9 cellular contexts compared by ENCODE assay signal in the genomic region with DNA sequence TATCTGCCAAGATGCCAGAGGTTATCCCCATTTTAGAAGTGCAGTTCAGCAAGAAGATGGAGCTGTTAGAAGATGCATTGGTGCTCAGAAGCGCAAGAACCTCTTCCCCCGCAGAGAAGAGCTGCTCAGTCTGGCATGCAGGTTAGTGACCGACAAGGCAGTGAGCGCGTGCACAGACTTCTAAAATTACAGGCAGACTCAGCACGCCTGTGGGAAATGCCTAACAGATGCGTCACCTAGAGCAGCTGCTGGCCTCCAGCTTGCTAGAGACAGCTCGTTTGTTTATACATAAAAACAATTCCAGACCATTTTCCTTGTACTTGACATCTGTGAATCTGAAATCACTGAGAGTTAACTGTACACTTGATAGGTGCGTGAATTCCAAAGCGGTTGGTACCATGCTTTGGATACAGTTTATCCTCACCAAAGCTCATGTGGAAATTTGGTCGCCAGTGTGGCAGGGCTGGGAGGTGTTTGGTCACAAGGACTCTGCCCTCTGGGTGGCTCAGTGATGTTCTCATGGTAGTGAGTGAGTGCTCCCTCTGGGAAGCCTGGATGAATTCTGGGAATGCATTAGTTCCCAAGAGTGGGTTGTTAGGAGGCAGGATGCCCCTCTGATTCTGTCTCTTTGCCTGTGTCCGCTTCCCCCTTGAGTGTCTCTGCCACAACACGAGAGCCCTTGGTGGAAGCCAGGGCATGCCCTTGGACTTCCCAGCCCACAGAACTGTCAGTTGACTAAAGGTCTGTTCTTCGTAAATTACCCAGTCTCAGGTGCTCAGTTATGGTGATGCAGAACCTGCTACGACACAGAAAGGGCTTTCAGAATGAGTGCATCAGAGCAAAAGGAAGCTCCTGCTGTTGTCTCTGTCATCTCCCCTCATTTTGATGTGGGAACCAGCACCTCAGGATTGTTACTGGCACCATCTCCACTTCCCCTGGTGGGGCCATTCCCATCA.
A peak's percentile ranks its signal among the peaks of the same experiment; 100 is the strongest.
DNase-seq lines count a peak whose midpoint lies in the region; FAIRE-seq and TF ChIP-seq lines count a peak whose summit lies in the region.
"Had no signal": no experiment of that assay in that cellular context is flagged by ENCODE, and none has a peak within 500 bp of the region (broad histone marks: within the 10 kb centered on the region; RNA-seq: fewer than 3 reads in every experiment).

No MANE protein-coding gene starts in this region.

- H3K27ac ChIP-seq in rectal smooth muscle tissue (ENCODE audit: low read depth, low read length), result peak overlapping the region; percentile 83
- H3K27ac ChIP-seq in tibial artery, result no peak overlapping the region

- DNase-seq in GM04503 (ENCODE audit: low read depth), result peak; percentile 87
- peak; percentile 70 for DNase-seq in RCC 7860 (ENCODE audit: low spot score)
- peak; percentile 97 for DNase-seq in fibroblast of peridontal ligament (ENCODE audit: extremely low read depth)
- DNase-seq in RPMI8226, result no peak
- DNase-seq in NCI-H187 treated with DMSO at 0.1 percent for 48 hours (lab: John Stamatoyannopoulos, UW), result no peak
- no peak for DNase-seq in tibial artery
- no peak for DNase-seq in activated CD4-positive, alpha-beta T cell treated with anti-CD3 and anti-CD28 coated beads, Interleukin-2, amount 50 U/mL, for 4 hours

- H3K9ac ChIP-seq in rectal smooth muscle tissue (ENCODE audit: low read length), result no peak overlapping the region

- H3K9me3 ChIP-seq in tibial artery, result no peaks in the 10 kb centered on the region

- peaks cover 8% of the 10 kb centered on the region for H3K36me3 ChIP-seq in rectal smooth muscle tissue (ENCODE audit: control insufficient read depth, insufficient read depth, low read length)
- peaks cover 15 to 47% (median 21%) of the 10 kb centered on the region in 3 donors for H3K36me3 ChIP-seq in tibial artery

- H3K27me3 ChIP-seq in rectal smooth muscle tissue (ENCODE audit: control insufficient read depth, insufficient read depth, low read length) (no peaks in the 10 kb centered on the region), tibial artery (no peaks in the 10 kb centered on the region)

- TF ChIP-seq CTCF in tibial artery (IDR thresholded peaks at IDR 0.05), result no peak

- H3K4me1 ChIP-seq in rectal smooth muscle tissue (ENCODE audit: control insufficient read depth, insufficient read depth, low read length) (peaks cover 36% of the 10 kb centered on the region), tibial artery (peaks cover 0 to 16% (median 6%) of the 10 kb centered on the region in 4 donors)

- intact Hi-C loops in tibial artery (cut with DNase I; ENCODE audit: low total_unique reads), result loop anchor here (5.0 to 10.0 kb wide), 2 partner anchors 188 to 325 kb away; partner anchors contain the start of genes ARF1 and WNT9A

- no peak for FAIRE-seq in RCC 7860 (lab: Jason Lieb, UNC)
- FAIRE-seq: K562 had no signal

- no peak overlapping the region for H3K4me3 ChIP-seq in rectal smooth muscle tissue (ENCODE audit: low read length)
- no peak overlapping the region for H3K4me3 ChIP-seq in tibial artery
- H3K4me3 ChIP-seq: K562 had no signal

Comparison
In these comparisons a context has a peak if more than half of its experiments do, and no peak if none do; other contexts are left out.
1. DNase-seq: peak in GM04503 (single experiment), RCC 7860 (single experiment) and fibroblast of peridontal ligament (single experiment); none in RPMI8226 (single experiment), NCI-H187 treated with DMSO at 0.1 percent for 48 hours (single experiment), tibial artery (0 of 2) and activated CD4-positive, alpha-beta T cell treated with anti-CD3 and anti-CD28 coated beads, Interleukin-2, amount 50 U/mL, for 4 hours (0 of 2).